In genomic region chrX:116318672-116319071, GRCh38 we compare ENCODE assay signal across 16 cellular contexts.
DNase-seq lines count a peak whose midpoint lies in the region; ATAC-seq and TF ChIP-seq lines count a peak whose summit lies in the region.
"Had no signal": no experiment of that assay in that cellular context is flagged by ENCODE, and none has a peak within 500 bp of the region (broad histone marks: within the 10 kb centered on the region; RNA-seq: fewer than 3 reads in every experiment).

No MANE protein-coding gene starts in this region.

- H3K27ac ChIP-seq in PC-3 (ENCODE audit: low read length) (peak overlapping the region; percentile 99), sigmoid colon (no peak overlapping the region)
- H3K27ac ChIP-seq: SJCRH30 had no signal

- H3K4me1 ChIP-seq in PC-3 (ENCODE audit: insufficient read depth, low read length) (peaks cover 18% of the 10 kb centered on the region), sigmoid colon (peaks cover 0 to 6% (median 2%) of the 10 kb centered on the region in 4 donors)

- H2AFZ ChIP-seq in PC-3 (ENCODE audit: low read length): peak overlapping the region; percentile 21

- ATAC-seq in PC-3 (peak; percentile 90), natural killer cell (no peak), HG03521 (IDR thresholded peaks at IDR 0.05; ENCODE audit: unreplicated experiment) (no peak)

- H3K79me2 ChIP-seq in PC-3 (ENCODE audit: low read length): no peaks in the 10 kb centered on the region

- peaks cover 2% of the 10 kb centered on the region for H3K9me3 Mint-ChIP-seq in Calu3 (ENCODE audit: low read depth, unreplicated experiment)
- H3K9me3 Mint-ChIP-seq in natural killer cell: peaks cover 7 to 10% of the 10 kb centered on the region in 2 donors
- H3K9me3 Mint-ChIP-seq: H9 had no signal

- no peaks in the 10 kb centered on the region for H4K20me1 ChIP-seq in PC-3 (ENCODE audit: low read length)

- peak overlapping the region; percentile 35 for H3K4me2 ChIP-seq in PC-3 (ENCODE audit: low read length)

- CTCF ChIA-PET in Calu3 (lab: Charles Lee) (no interaction called here), PC-3 (lab: Charles Lee) (no interaction called here)

- no peaks in the 10 kb centered on the region for H3F3A ChIP-seq in PC-3 (ENCODE audit: low read length, unreplicated experiment)

- WGBS in sigmoid colon, 2 donors: 91 to 93% methylated on average over 1 of the region's 1 CpG

- no peaks in the 10 kb centered on the region for H3K9me2 ChIP-seq in PC-3 (replicated peaks; ENCODE audit: low read length)

- intact Hi-C loops in Calu3 (cut with micrococcal nuclease; ENCODE audit: unreplicated experiment): no loop called here
- intact Hi-C loops in PC-3 (cut with micrococcal nuclease): no loop called here
- intact Hi-C loops in sigmoid colon (cut with DNase I): no loop called here
- intact Hi-C loops in natural killer cell (cut with micrococcal nuclease): no loop called here

- H3K27me3 ChIP-seq in PC-3 (ENCODE audit: low read length) (no peaks in the 10 kb centered on the region), sigmoid colon (no peaks in the 10 kb centered on the region)
- H3K27me3 ChIP-seq: SJCRH30 had no signal

- peaks cover 13% of the 10 kb centered on the region for H3K4me1 Mint-ChIP-seq in Calu3 (ENCODE audit: low read depth, unreplicated experiment)
- no peaks in the 10 kb centered on the region for H3K4me1 Mint-ChIP-seq in natural killer cell

- no peak for TF ChIP-seq POLR2A in sigmoid colon (IDR thresholded peaks at IDR 0.05)

- H3K9me3 ChIP-seq in PC-3 (ENCODE audit: low read length): no peaks in the 10 kb centered on the region
- no peaks in the 10 kb centered on the region for H3K9me3 ChIP-seq in sigmoid colon
- H3K9me3 ChIP-seq: SJCRH30 had no signal

- TF ChIP-seq EP300 in sigmoid colon (IDR thresholded peaks at IDR 0.05): no peak

- H3K4me3 Mint-ChIP-seq in Calu3 (ENCODE audit: low read depth, unreplicated experiment) (no peak overlapping the region), natural killer cell (no peak overlapping the region)
- H3K4me3 Mint-ChIP-seq: H9 had no signal

- H3K4me3 ChIP-seq in PC-3 (ENCODE audit: low read length) (no peak overlapping the region), epithelial cell of esophagus (ENCODE audit: low read length) (no peak overlapping the region), retinal pigment epithelial cell (ENCODE audit: low read length) (no peak overlapping the region), sigmoid colon (no peak overlapping the region)
- H3K4me3 ChIP-seq: SJCRH30 had no signal

- BruUV-seq in Calu3 (replicated peaks; lab: Mats Ljungman, UMichigan): no TSS peak
- BruUV-seq in PC-3 (replicated peaks; lab: Mats Ljungman, UMichigan): no TSS peak

- DNase-seq in Calu3 (peak; percentile 5), PC-3 (peak; percentile 76), epithelial cell of esophagus (ENCODE audit: low read depth) (peak; percentile 54), retinal pigment epithelial cell (ENCODE audit: low read depth) (peak; percentile 5), sigmoid colon (no peak), natural killer cell (no peak), GM19238 (ENCODE audit: insufficient read length, low spot score) (no peak)
- DNase-seq: C1 segment of cervical spinal cord, DMS 273 treated with DMSO at 0.1 percent for 48 hours, H9, NCI-H1417 treated with DMSO at 0.1 percent for 48 hours, NCI-H1930, NCI-H446, OCI-M1, SJCRH30 had no signal

- POLR2A ChIA-PET in PC-3 (lab: Charles Lee; ENCODE audit: unreplicated experiment): interaction anchor here (0.7 kb wide), 1 partner anchor 118 kb away, joined by 5 read pairs; no protein-coding TSS in a partner anchor

- H3K36me3 ChIP-seq in PC-3 (ENCODE audit: low read depth, low read length) (no peaks in the 10 kb centered on the region), sigmoid colon (no peaks in the 10 kb centered on the region)
- H3K36me3 ChIP-seq: SJCRH30 had no signal

- peak overlapping the region; percentile 75 for H3K9ac ChIP-seq in PC-3 (ENCODE audit: low read length)

- H3K27me3 Mint-ChIP-seq in Calu3 (ENCODE audit: unreplicated experiment): no peaks in the 10 kb centered on the region
- H3K27me3 Mint-ChIP-seq in natural killer cell (ENCODE audit: low read depth in 2 of 2): no peaks in the 10 kb centered on the region

- H3K36me3 Mint-ChIP-seq in Calu3 (ENCODE audit: insufficient read depth, unreplicated experiment): peaks cover 4% of the 10 kb centered on the region
- H3K36me3 Mint-ChIP-seq in natural killer cell: no peaks in the 10 kb centered on the region

- TF ChIP-seq CTCF in Calu3 (IDR thresholded peaks at IDR 0.05; ENCODE audit: unreplicated experiment) (no peak), PC-3 (conservative IDR thresholded peaks at IDR 0.05; ENCODE audit: low read depth, low read length) (no peak), epithelial cell of esophagus (IDR thresholded peaks at IDR 0.05; ENCODE audit: insufficient read depth, low read depth, low read length, missing control alignments) (no peak), retinal pigment epithelial cell (conservative IDR thresholded peaks at IDR 0.05; ENCODE audit: low read depth, low read length) (no peak), sigmoid colon (IDR thresholded peaks at IDR 0.05) (no peak), natural killer cell (IDR thresholded peaks at IDR 0.05) (no peak)

- peak overlapping the region; percentile 56 for H3K27ac Mint-ChIP-seq in Calu3 (ENCODE audit: unreplicated experiment)
- no peak overlapping the region for H3K27ac Mint-ChIP-seq in natural killer cell
- H3K27ac Mint-ChIP-seq: H9 had no signal

Comparison
In these comparisons a context has a peak if more than half of its experiments do, and no peak if none do; other contexts are left out.
1. DNase-seq: peak in Calu3 (single experiment), PC-3 (single experiment), epithelial cell of esophagus (single experiment) and retinal pigment epithelial cell (single experiment); none in sigmoid colon (single experiment), natural killer cell (single experiment) and GM19238 (single experiment).